14 cellular contexts compared by ENCODE assay signal in genomic region chr3:122969585-122970453, GRCh38. TPM values are rescaled to one million over a fixed set of nuclear protein-coding genes. Genes with fewer than 3 reads are reported as not detected.
DNase-seq lines count a peak whose midpoint lies in the region; ATAC-seq and TF ChIP-seq lines count a peak whose summit lies in the region.
"Had no signal": no experiment of that assay in that cellular context is flagged by ENCODE, and none has a peak within 500 bp of the region (broad histone marks: within the 10 kb centered on the region; RNA-seq: fewer than 3 reads in every experiment).

No MANE protein-coding gene starts in this region.

- ATAC-seq in upper lobe of right lung (peak; percentile 12), GM18868 (IDR thresholded peaks at IDR 0.05; ENCODE audit: unreplicated experiment) (no peak), GM19351 (IDR thresholded peaks at IDR 0.05; ENCODE audit: unreplicated experiment) (no peak)
- ATAC-seq: body of pancreas had no signal

- peak overlapping the region in 2 of 5 experiments; percentile 30 to 35 for H3K4me3 Mint-ChIP-seq in brain

- peak overlapping the region; percentile 22 to 74 (median 69) for H3K27ac Mint-ChIP-seq in brain

- H3K27me3 ChIP-seq in right atrium auricular region (no peaks in the 10 kb centered on the region), upper lobe of right lung (no peaks in the 10 kb centered on the region)
- H3K27me3 ChIP-seq: body of pancreas had no signal

- H3K27me3 Mint-ChIP-seq in brain: peaks cover 3% of the 10 kb centered on the region

- DNase-seq in DMS79 treated with DMSO at 0.1 percent for 48 hours (lab: John Stamatoyannopoulos, UW) (peak; percentile 8), DMS79 (lab: John Stamatoyannopoulos, UW) (no peak), right atrium auricular region (ENCODE audit: low spot score) (no peak), upper lobe of right lung (no peak)
- no peak for DNase-seq in stimulated activated naive CD4-positive, alpha-beta T cell treated with Interleukin-2 at 50 U/mL for 16 hours (lab: John Stamatoyannopoulos, UW)
- DNase-seq: body of pancreas, HCEC 1CT, MM.1S, spleen had no signal

- H3K36me3 ChIP-seq in right atrium auricular region (no peaks in the 10 kb centered on the region), upper lobe of right lung (no peaks in the 10 kb centered on the region)
- H3K36me3 ChIP-seq: spleen had no signal

- intact Hi-C loops in upper lobe of right lung (cut with DNase I): no loop called here

- H3K4me1 Mint-ChIP-seq in brain: peaks cover 81% of the 10 kb centered on the region

- H3K4me3 ChIP-seq in right atrium auricular region: no peak overlapping the region
- H3K4me3 ChIP-seq in upper lobe of right lung: no peak overlapping the region
- H3K4me3 ChIP-seq: body of pancreas, spleen had no signal

- peak overlapping the region; percentile 75 to 80 for H3K27ac ChIP-seq in right atrium auricular region
- H3K27ac ChIP-seq in upper lobe of right lung: no peak overlapping the region
- H3K27ac ChIP-seq: body of pancreas, spleen had no signal

- no peaks in the 10 kb centered on the region for H3K9me3 ChIP-seq in right atrium auricular region
- no peaks in the 10 kb centered on the region for H3K9me3 ChIP-seq in upper lobe of right lung
- H3K9me3 ChIP-seq: body of pancreas, spleen had no signal

- peaks cover 14% of the 10 kb centered on the region for H3K36me3 Mint-ChIP-seq in brain

- TF ChIP-seq CTCF in brain (conservative IDR thresholded peaks at IDR 0.05): no peak
- no peak for TF ChIP-seq CTCF in right atrium auricular region (IDR thresholded peaks at IDR 0.05)
- no peak for TF ChIP-seq CTCF in upper lobe of right lung (IDR thresholded peaks at IDR 0.05)

- H3K4me1 ChIP-seq in right atrium auricular region (peaks cover 0 to 53% of the 10 kb centered on the region in 2 donors), upper lobe of right lung (peaks cover 12% of the 10 kb centered on the region)
- H3K4me1 ChIP-seq: body of pancreas had no signal

- H3K9me3 Mint-ChIP-seq in brain: no peaks in the 10 kb centered on the region

RNA-seq across cellular contexts. Expression of gene SEMA5B, which starts 57.7 kb away (rescaled TPM):
- 4.5 TPM for polyA plus RNA-seq in brain (ENCODE audit: insufficient read depth, low read depth, low replicate concordance)
- 1 to 10 TPM in 1 of 2 donors, under 1 TPM in 1; 0.51 to 3.5 TPM for total RNA-seq in right atrium auricular region
- 2.3 TPM for total RNA-seq in upper lobe of right lung
- total RNA-seq: A172, glomerular endothelial cell had no signal
